16 cellular contexts compared by ENCODE assay signal in genomic region chr3:11660242-11660641, GRCh38.
"Had no signal": no experiment of that assay in that cellular context is flagged by ENCODE, and none has a peak within 500 bp of the region (broad histone marks: within the 10 kb centered on the region; RNA-seq: fewer than 3 reads in every experiment).

No MANE protein-coding gene starts in this region.

- DNase-seq: activated CD4-positive, alpha-beta T cell treated with anti-CD3 and anti-CD28 coated beads for 4 hours; activated CD8-positive, alpha-beta memory T cell treated with anti-CD3 and anti-CD28 coated beads, Interleukin-2, amount 50 U/mL, for 48 hours; activated CD8-positive, alpha-beta T cell treated with anti-CD3 and anti-CD28 coated beads for 36 hours; activated naive CD8-positive, alpha-beta T cell treated with anti-CD3 and anti-CD28 coated beads, Interleukin-2, amount 10 ng/mL, durations not matched to agents 7 days and 5 days; aorta; effector CD8-positive, alpha-beta T cell; foreskin melanocyte; head of caudate nucleus; left ventricle myocardium inferior; mesenchymal stem cell; sigmoid colon; stimulated activated CD4-positive, alpha-beta T cell treated with anti-CD3 and anti-CD28 coated beads, Interleukin-2, amount 100 ng/mL, for 48 hours; stimulated activated naive CD4-positive, alpha-beta T cell treated with Interleukin-2 at 50 U/mL for 16 hours; upper lobe of right lung; WERI-Rb-1 had no signal

- H3K27ac ChIP-seq: left ventricle myocardium inferior, sigmoid colon, suprapubic skin, upper lobe of right lung, WERI-Rb-1 had no signal

- ATAC-seq: activated CD8-positive, alpha-beta T cell treated with anti-CD3 and anti-CD28 coated beads for 36 hours; upper lobe of right lung had no signal

- H3K27me3 ChIP-seq: sigmoid colon, suprapubic skin, upper lobe of right lung had no signal

- H3K36me3 ChIP-seq: left ventricle myocardium inferior, sigmoid colon, suprapubic skin, upper lobe of right lung, WERI-Rb-1 had no signal

- H3K9me3 ChIP-seq: left ventricle myocardium inferior, sigmoid colon, suprapubic skin, upper lobe of right lung had no signal

- H3K4me3 ChIP-seq: left ventricle myocardium inferior, sigmoid colon, suprapubic skin, upper lobe of right lung had no signal
